In genomic region chr3:111808439-111808838, GRCh38 we compare ENCODE assay signal across 16 cellular contexts. TPM values are rescaled to one million over a fixed set of nuclear protein-coding genes. Genes with fewer than 3 reads are reported as not detected.
DNase-seq lines count a peak whose midpoint lies in the region; ATAC-seq, FAIRE-seq and TF ChIP-seq lines count a peak whose summit lies in the region.
"Had no signal": no experiment of that assay in that cellular context is flagged by ENCODE, and none has a peak within 500 bp of the region (broad histone marks: within the 10 kb centered on the region; RNA-seq: fewer than 3 reads in every experiment).

No MANE protein-coding gene starts in this region.

- no peak overlapping the region for H3K27ac Mint-ChIP-seq in naive thymus-derived CD8-positive, alpha-beta T cell
- H3K27ac Mint-ChIP-seq: immature natural killer cell; mesothelial cell of epicardium; T-helper 2 cell treated with Interferon-gamma antibody and Interleukin-4, amounts not matched to agents 5 μg/mL and 100 μg/mL, for 36 hours had no signal

- peak overlapping the region; percentile 20 to 36 for H3K27ac ChIP-seq in liver (ENCODE audit: low read depth in 1 of 2, low read length in 2 of 2)
- no peak overlapping the region for H3K27ac ChIP-seq in Karpas-422 (ENCODE audit: low read length)
- H3K27ac ChIP-seq: ovary had no signal

- TF ChIP-seq RAD21 in Ishikawa (IDR thresholded peaks at IDR 0.05; ENCODE audit: low read depth) (no peak), liver (IDR thresholded peaks at IDR 0.05) (no peak)

- no peaks in the 10 kb centered on the region for H3K36me3 Mint-ChIP-seq in naive thymus-derived CD8-positive, alpha-beta T cell
- H3K36me3 Mint-ChIP-seq: immature natural killer cell, mesothelial cell of epicardium had no signal

- no peak overlapping the region for H3K4me3 Mint-ChIP-seq in naive thymus-derived CD8-positive, alpha-beta T cell
- H3K4me3 Mint-ChIP-seq: immature natural killer cell; mesothelial cell of epicardium; T-helper 2 cell treated with Interferon-gamma antibody and Interleukin-4, amounts not matched to agents 5 μg/mL and 100 μg/mL, for 36 hours had no signal

- H3K4me3 ChIP-seq in bronchial epithelial cell (ENCODE audit: low read depth, low read length) (no peak overlapping the region), liver (ENCODE audit: low read depth in 1 of 3, low read length in 3 of 3) (no peak overlapping the region), Karpas-422 (ENCODE audit: low read length) (no peak overlapping the region)
- H3K4me3 ChIP-seq: ovary had no signal

- no peaks in the 10 kb centered on the region for H3K9me3 Mint-ChIP-seq in naive thymus-derived CD8-positive, alpha-beta T cell
- H3K9me3 Mint-ChIP-seq: immature natural killer cell; mesothelial cell of epicardium; T-helper 2 cell treated with Interferon-gamma antibody and Interleukin-4, amounts not matched to agents 5 μg/mL and 100 μg/mL, for 36 hours had no signal

- no peaks in the 10 kb centered on the region for H3K27me3 Mint-ChIP-seq in naive thymus-derived CD8-positive, alpha-beta T cell

- no peak for FAIRE-seq in bronchial epithelial cell (lab: Jason Lieb, UNC)

- no peak overlapping the region for H2AFZ ChIP-seq in Karpas-422 (ENCODE audit: low read length)

- no peaks in the 10 kb centered on the region for H3K4me1 Mint-ChIP-seq in naive thymus-derived CD8-positive, alpha-beta T cell
- H3K4me1 Mint-ChIP-seq: immature natural killer cell had no signal

- H3K4me1 ChIP-seq in liver (ENCODE audit: control insufficient read depth in 4 of 4, insufficient read depth in 4 of 4, low read length in 3 of 4) = peaks cover 2 to 22% (median 17%) of the 10 kb centered on the region in 4 donors
- H3K4me1 ChIP-seq in Karpas-422 (ENCODE audit: low read length) = peaks cover 2% of the 10 kb centered on the region; the same call in 1 of the 2 replicates

- DNase-seq in A172 (ENCODE audit: low spot score) = peak; percentile 14
- peak; percentile 86 for DNase-seq in bronchial epithelial cell (ENCODE audit: low read depth)
- DNase-seq in stimulated activated CD4-positive, alpha-beta T cell treated with anti-CD3 and anti-CD28 coated beads, Interleukin-2, amount 100 ng/mL, for 48 hours = no peak
- DNase-seq in naive thymus-derived CD8-positive, alpha-beta T cell = no peak
- DNase-seq in HuH-7 (ENCODE audit: low spot score) = no peak
- DNase-seq in Karpas-422 = no peak
- DNase-seq: activated naive CD4-positive, alpha-beta T cell treated with anti-CD3 and anti-CD28 coated beads, Interleukin-2, amount 50 U/mL, for 16 hours; immature natural killer cell; NCI-H2029 treated with DMSO at 0.1 percent for 48 hours; NCI-H69; ovary; RPMI8226 had no signal

- 80% methylated on average over 2 of the region's 2 CpGs for WGBS in liver

- no peak for ATAC-seq in naive thymus-derived CD8-positive, alpha-beta T cell

- no peaks in the 10 kb centered on the region for H4K20me1 ChIP-seq in Karpas-422 (ENCODE audit: insufficient read depth, low read depth, low read length)

- no peak overlapping the region for H3K4me2 ChIP-seq in Karpas-422 (ENCODE audit: low read depth, low read length, poor library complexity, severe bottlenecking)

- no peak for TF ChIP-seq CTCF in bronchial epithelial cell (IDR thresholded peaks at IDR 0.05; ENCODE audit: insufficient read depth, low read length, severe bottlenecking)
- TF ChIP-seq CTCF in liver (IDR thresholded peaks at IDR 0.05; ENCODE audit: low read depth, low read length, missing input control) = no peak

- H3K36me3 ChIP-seq in bronchial epithelial cell (ENCODE audit: control insufficient read depth, insufficient read depth, low read length) (peaks cover 2% of the 10 kb centered on the region), liver (ENCODE audit: control insufficient read depth in 4 of 4, insufficient read depth in 3 of 4, low read depth in 1 of 4, low read length in 3 of 4) (no peaks in the 10 kb centered on the region), Karpas-422 (ENCODE audit: insufficient read depth, low read length) (no peaks in the 10 kb centered on the region)
- H3K36me3 ChIP-seq: ovary had no signal

- H3K9me3 ChIP-seq in liver (ENCODE audit: control insufficient read depth in 4 of 4, low read length in 3 of 4) (no peaks in the 10 kb centered on the region), Karpas-422 (ENCODE audit: low read length) (no peaks in the 10 kb centered on the region)
- H3K9me3 ChIP-seq: ovary had no signal

- H3K9ac ChIP-seq in liver (ENCODE audit: low read depth in 1 of 2, low read length in 2 of 2) = no peak overlapping the region
- no peak overlapping the region for H3K9ac ChIP-seq in Karpas-422 (ENCODE audit: low read length)

- TF ChIP-seq EP300 in Ishikawa (IDR thresholded peaks at IDR 0.05; ENCODE audit: borderline replicate concordance) = no peak

- H3K79me2 ChIP-seq in Karpas-422 (ENCODE audit: low read length) = no peaks in the 10 kb centered on the region

- H3K27me3 ChIP-seq in bronchial epithelial cell (ENCODE audit: control insufficient read depth, insufficient read depth, low read length) (no peaks in the 10 kb centered on the region), liver (ENCODE audit: control insufficient read depth in 4 of 4, insufficient read depth in 4 of 4, low read length in 3 of 4) (no peaks in the 10 kb centered on the region), Karpas-422 (ENCODE audit: low read length) (no peaks in the 10 kb centered on the region)
- H3K27me3 ChIP-seq: ovary had no signal

- H3K9me2 ChIP-seq in Karpas-422 (replicated peaks; ENCODE audit: insufficient read depth, low read length) = no peaks in the 10 kb centered on the region

- POLR2A ChIA-PET in naive thymus-derived CD8-positive, alpha-beta T cell (lab: Charles Lee) = no interaction called here

TF ChIP-seq in Ishikawa, 13 proteins besides CTCF, POLR2A, EP300 and RAD21:
- TF ChIP-seq FOXM1 (IDR thresholded peaks at IDR 0.05; ENCODE audit: borderline replicate concordance, low read depth) (no peak), CEBPB (IDR thresholded peaks at IDR 0.05) (0 out of 2 replicates have a peak, but pooled peaks have one; percentile 4)
TF ChIP-seq in Ishikawa: peak in this region for 1.

TF ChIP-seq in liver, 16 proteins besides CTCF, POLR2A, EP300 and RAD21:
- TF ChIP-seq RXRA (IDR thresholded peaks at IDR 0.05) (no peak), JUND (IDR thresholded peaks at IDR 0.05) (peak in 1 of 2 donors; percentile 16), HNF4G (IDR thresholded peaks at IDR 0.05) (no peak), ZBTB33 (IDR thresholded peaks at IDR 0.05) (no peak), YY1 (IDR thresholded peaks at IDR 0.05) (no peak)

RNA-seq across cellular contexts. Expression of gene PHLDB2, which starts 50.6 kb away (rescaled TPM):
- 99.5 and 115 TPM in 2 replicates for total RNA-seq in A172 (2014; rRNA removed; shearing (Covaris generic))
- total RNA-seq in bronchial epithelial cell = 44.2 and 45.5 TPM in 2 replicates
- 10 to 100 TPM; 22.6 to 42.9 TPM for total RNA-seq in liver
- 10 to 100 TPM in 1 of 2 donors, 1 to 10 TPM in 1; 9.7 to 21.9 TPM for polyA plus RNA-seq in liver
- total RNA-seq in naive thymus-derived CD8-positive, alpha-beta T cell = 1 to 10 TPM; 2.1 to 3.0 TPM
- polyA plus RNA-seq in naive thymus-derived CD8-positive, alpha-beta T cell = 1 to 10 TPM in 1 of 3 donors, under 1 TPM in 2; 0.46 to 4.6 (median 0.53) TPM
- total RNA-seq in Karpas-422 (2014; rRNA removed; shearing (Covaris generic); ENCODE audit: low replicate concordance) = 1.7 and 2.1 TPM in 2 replicates

Comparison
In these comparisons a context has a peak if more than half of its experiments do, and no peak if none do; other contexts are left out.
1. DNase-seq: peak in A172 (single experiment) and bronchial epithelial cell (single experiment); none in stimulated activated CD4-positive, alpha-beta T cell treated with anti-CD3 and anti-CD28 coated beads, Interleukin-2, amount 100 ng/mL, for 48 hours (0 of 2), naive thymus-derived CD8-positive, alpha-beta T cell (0 of 10), HuH-7 (single experiment) and Karpas-422 (single experiment).